In genomic region chr20:63957004-63957689, GRCh38 we compare ENCODE assay signal across 8 cellular contexts. TPM values are rescaled to one million over a fixed set of nuclear protein-coding genes. Genes with fewer than 3 reads are reported as not detected.
DNase-seq lines count a peak whose midpoint lies in the region; ATAC-seq, FAIRE-seq and TF ChIP-seq lines count a peak whose summit lies in the region.

No MANE protein-coding gene starts in this region.

- no peaks in the 10 kb centered on the region for H3K27me3 ChIP-seq in pancreas

- no peaks in the 10 kb centered on the region for H3K9me3 ChIP-seq in A549
- H3K9me3 ChIP-seq in pancreas = no peaks in the 10 kb centered on the region

- peaks cover 36% of the 10 kb centered on the region for H3K4me1 Mint-ChIP-seq in activated naive CD8-positive, alpha-beta T cell (ENCODE audit: low read depth)

- no peak for FAIRE-seq in A549 (lab: Jason Lieb, UNC)
- no peak for FAIRE-seq in pancreas (lab: Jason Lieb, UNC)

- 5% methylated on average over 23 of the region's 28 CpGs for WGBS in A549 (ENCODE audit: missing lambda C conversion rate)
- WGBS in pancreas, 2 donors = 5 to 6% methylated on average over 28 of the region's 28 CpGs

- H3K4me3 Mint-ChIP-seq in activated naive CD8-positive, alpha-beta T cell = peak overlapping the region; percentile 80

- H3K9me3 Mint-ChIP-seq in activated naive CD8-positive, alpha-beta T cell (ENCODE audit: low read depth) = no peaks in the 10 kb centered on the region

- peak overlapping the region; percentile 83 for H3K4me2 ChIP-seq in A549

- TF ChIP-seq CTCF in A549 (IDR thresholded peaks at IDR 0.05) (no peak), pancreas (IDR thresholded peaks at IDR 0.05) (no peak)

- POLR2A ChIA-PET in A549 (lab: Yijun Ruan, JAX) = interaction anchor here (0.6 to 1.1 kb wide), 5 partner anchors 14 to 419 kb away, joined by 3 to 5 read pairs (median 3); partner anchors contain the start of gene TPD52L2

- peak; percentile 68 to 86 for ATAC-seq in A549
- no peak for ATAC-seq in GM18505 (IDR thresholded peaks at IDR 0.05; ENCODE audit: unreplicated experiment)
- peak; percentile 33 to 65 (median 57) for ATAC-seq in pancreas
- no peak for ATAC-seq in GM21423 (IDR thresholded peaks at IDR 0.05; ENCODE audit: unreplicated experiment)

- H3K36me3 ChIP-seq in pancreas = peaks cover 0 to 15% (median 2%) of the 10 kb centered on the region in 3 donors

- H3K27ac ChIP-seq in A549 (peak overlapping the region; percentile 76 to 94), pancreas (peak overlapping the region in 3 of 4 donors; percentile 42 to 50 (median 47))

- TF ChIP-seq RAD21 in A549 (conservative IDR thresholded peaks at IDR 0.05 in 1 of 2, IDR thresholded peaks at IDR 0.05 in 1 of 2) = no peak
- TF ChIP-seq RAD21 in Ishikawa (IDR thresholded peaks at IDR 0.05; ENCODE audit: low read depth) = no peak

- TF ChIP-seq EP300 in A549 (IDR thresholded peaks at IDR 0.05) = no peak
- no peak; the same call in 1 of the 2 replicates for TF ChIP-seq EP300 in Ishikawa (IDR thresholded peaks at IDR 0.05; ENCODE audit: borderline replicate concordance)

- H3K4me1 ChIP-seq in A549 (peaks cover 25% of the 10 kb centered on the region), pancreas (peaks cover 0 to 17% (median 9%) of the 10 kb centered on the region in 3 donors)

- DNase-seq in A549 (ENCODE audit: low read depth in 1 of 2, low spot score in 1 of 2) = peak; percentile 82 to 87
- DNase-seq in SHP77 treated with DMSO at 0.1 percent for 48 hours (lab: John Stamatoyannopoulos, UW) = peak; percentile 82
- peak in 37 of 42 donors; percentile 36 to 81 (median 63) for DNase-seq in head of caudate nucleus
- DNase-seq in pancreas = peak; percentile 63 to 86 (median 74)

- peak; percentile 62 for TF ChIP-seq POLR2A in A549 (IDR thresholded peaks at IDR 0.05; ENCODE audit: low read length)
- peak; percentile 60 for TF ChIP-seq POLR2A in GM18505 (IDR thresholded peaks at IDR 0.05; ENCODE audit: borderline replicate concordance, extremely low read depth, insufficient read depth, insufficient read length)

- H3K27ac Mint-ChIP-seq in activated naive CD8-positive, alpha-beta T cell = peak overlapping the region; percentile 84

- CTCF ChIA-PET in A549 (lab: Yijun Ruan, JAX) = interaction anchor here (0.9 to 2.4 kb wide), 5 partner anchors 12 to 100 kb away, joined by 3 to 20 read pairs (median 3); no protein-coding TSS in a partner anchor

- H3K27me3 Mint-ChIP-seq in activated naive CD8-positive, alpha-beta T cell = no peaks in the 10 kb centered on the region

- H3K36me3 Mint-ChIP-seq in activated naive CD8-positive, alpha-beta T cell = no peaks in the 10 kb centered on the region

- H3K4me3 ChIP-seq in A549 (peak overlapping the region; percentile 70), pancreas (peak overlapping the region; percentile 4 to 100 (median 64))

- intact Hi-C loops in head of caudate nucleus (cut with DNase I) (loop anchor here (5.0 kb wide), 1 partner anchor 105 kb away; the partner anchor contains the start of gene TCEA2), pancreas (cut with DNase I) (no loop called here)

TF ChIP-seq in A549, 52 proteins besides CTCF, POLR2A, EP300 and RAD21 (continues in another document):
- TF ChIP-seq EHF (CRISPR knock-in tag; IDR thresholded peaks at IDR 0.05) (no peak), MYC (IDR thresholded peaks at IDR 0.05; ENCODE audit: borderline replicate concordance, low read length) (no peak), NPAS2 (CRISPR knock-in tag; IDR thresholded peaks at IDR 0.05; ENCODE audit: borderline replicate concordance) (no peak), MAX (IDR thresholded peaks at IDR 0.05) (peak; percentile 54), JUN (IDR thresholded peaks at IDR 0.05) (peak in 1 of 2 experiments; percentile 52; a peak in 3 of 5 replicates), FOSL2 (IDR thresholded peaks at IDR 0.05) (no peak), FOSL2 (CRISPR knock-in tag; IDR thresholded peaks at IDR 0.05) (peak; percentile 58; the same call in 1 of the 2 replicates)
- TF ChIP-seq, protein P1, sequence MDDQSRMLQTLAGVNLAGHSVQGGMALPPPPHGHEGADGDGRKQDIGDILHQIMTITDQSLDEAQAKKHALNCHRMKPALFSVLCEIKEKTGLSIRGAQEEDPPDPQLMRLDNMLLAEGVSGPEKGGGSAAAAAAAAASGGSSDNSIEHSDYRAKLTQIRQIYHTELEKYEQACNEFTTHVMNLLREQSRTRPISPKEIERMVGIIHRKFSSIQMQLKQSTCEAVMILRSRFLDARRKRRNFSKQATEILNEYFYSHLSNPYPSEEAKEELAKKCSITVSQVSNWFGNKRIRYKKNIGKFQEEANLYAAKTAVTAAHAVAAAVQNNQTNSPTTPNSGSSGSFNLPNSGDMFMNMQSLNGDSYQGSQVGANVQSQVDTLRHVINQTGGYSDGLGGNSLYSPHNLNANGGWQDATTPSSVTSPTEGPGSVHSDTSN (IDR thresholded peaks at IDR 0.05) = 0 out of 2 replicates have a peak, but pooled peaks have one; percentile 69

TF ChIP-seq in Ishikawa, 13 proteins besides CTCF, POLR2A, EP300 and RAD21 (continues in another document):
- no peak for TF ChIP-seq FOXM1 (IDR thresholded peaks at IDR 0.05; ENCODE audit: borderline replicate concordance, low read depth)
- no peak for TF ChIP-seq USF1 (IDR thresholded peaks at IDR 0.05)
- TF ChIP-seq CREB1 (IDR thresholded peaks at IDR 0.05; ENCODE audit: low read depth) = no peak
- TF ChIP-seq REST (IDR thresholded peaks at IDR 0.05; ENCODE audit: low read depth) = no peak
- TF ChIP-seq CEBPB (IDR thresholded peaks at IDR 0.05) = no peak
- TF ChIP-seq NFIC (IDR thresholded peaks at IDR 0.05) = 0 out of 2 replicates have a peak, but pooled peaks have one; percentile 23
- TF ChIP-seq TEAD4 (IDR thresholded peaks at IDR 0.05) = no peak
- peak; percentile 77 for TF ChIP-seq ZBTB7A (IDR thresholded peaks at IDR 0.05; ENCODE audit: low read depth)

RNA-seq across cellular contexts. Expression of gene UCKL1, which starts 0.9 kb away (rescaled TPM):
- 19.1 and 21.6 TPM in 2 replicates for polyA plus RNA-seq in A549 (2011; rRNA removed)
- 72.6 and 86.0 TPM in 2 replicates for polyA plus RNA-seq in A549 (2012; cell fraction: cytosol; rRNA removed)
- 183 and 244 TPM in 2 replicates for polyA plus RNA-seq in A549 (2012; cell fraction: nucleus; rRNA removed)
- 30.4 to 32.5 TPM (median 31.8 TPM) in 3 replicates for polyA plus RNA-seq in A549 (2017; fragmentation: RNase III; extraction: RNeasy Plus Mini Kit Qiagen cat#74134 plus additional on column Dnase treatment)
- 18.6 and 20.3 TPM in 2 replicates for polyA minus RNA-seq in A549 (2011; rRNA and poly(A)+ RNA removed)
- 10 to 100 TPM; 13.9 to 23.1 (median 17.2) TPM for total RNA-seq in pancreas
- polyA plus RNA-seq in pancreas = 10 to 100 TPM; 67.8 to 84.7 TPM

RNA-seq across cellular contexts. Expression of gene ZNF512B, which starts 12.6 kb away (rescaled TPM):
- polyA plus RNA-seq in A549 (2011; rRNA removed) = 2.1 and 3.2 TPM in 2 replicates
- 7.0 and 9.7 TPM in 2 replicates for polyA plus RNA-seq in A549 (2012; cell fraction: cytosol; rRNA removed)
- polyA plus RNA-seq in A549 (2012; cell fraction: nucleus; rRNA removed) = 31.8 and 33.6 TPM in 2 replicates
- 14.4 to 17.6 TPM (median 16.8 TPM) in 3 replicates for polyA plus RNA-seq in A549 (2017; fragmentation: RNase III; extraction: RNeasy Plus Mini Kit Qiagen cat#74134 plus additional on column Dnase treatment)
- polyA minus RNA-seq in A549 (2011; rRNA and poly(A)+ RNA removed) = 3.2 and 4.1 TPM in 2 replicates
- 10 to 100 TPM in 3 of 6 donors, 1 to 10 TPM in 3; 8.5 to 12.8 (median 9.8) TPM for total RNA-seq in pancreas
- 10 to 100 TPM; 12.8 to 22.0 TPM for polyA plus RNA-seq in pancreas

RNA-seq across cellular contexts. Expression of gene SAMD10, which starts 22.3 kb away (rescaled TPM):
- polyA plus RNA-seq in A549 (2011; rRNA removed) = not detected in 2 replicates
- not detected in 2 replicates for polyA plus RNA-seq in A549 (2012; cell fraction: cytosol; rRNA removed)
- 0.06 TPM in 1 of 2 replicates, not detected in the other for polyA plus RNA-seq in A549 (2012; cell fraction: nucleus; rRNA removed)
- polyA plus RNA-seq in A549 (2017; fragmentation: RNase III; extraction: RNeasy Plus Mini Kit Qiagen cat#74134 plus additional on column Dnase treatment) = not detected in 3 replicates
- polyA minus RNA-seq in A549 (2011; rRNA and poly(A)+ RNA removed) = not detected in 2 replicates
- 1 to 10 TPM; 1.3 to 5.2 (median 3.1) TPM for total RNA-seq in pancreas
- polyA plus RNA-seq in pancreas = 1 to 10 TPM; 5.6 to 7.3 TPM

RNA-seq across cellular contexts. Expression of gene PRPF6, which starts 23.8 kb away (rescaled TPM):
- 42.8 and 47.5 TPM in 2 replicates for polyA plus RNA-seq in A549 (2011; rRNA removed)
- 40.6 and 45.2 TPM in 2 replicates for polyA plus RNA-seq in A549 (2012; cell fraction: cytosol; rRNA removed)
- 63.4 and 66.2 TPM in 2 replicates for polyA plus RNA-seq in A549 (2012; cell fraction: nucleus; rRNA removed)
- polyA plus RNA-seq in A549 (2017; fragmentation: RNase III; extraction: RNeasy Plus Mini Kit Qiagen cat#74134 plus additional on column Dnase treatment) = 47.2 to 48.9 TPM (median 48.7 TPM) in 3 replicates
- polyA minus RNA-seq in A549 (2011; rRNA and poly(A)+ RNA removed) = 55.3 and 55.5 TPM in 2 replicates
- total RNA-seq in pancreas = 10 to 100 TPM; 27.2 to 39.4 (median 32.2) TPM
- polyA plus RNA-seq in pancreas = 10 to 100 TPM; 35.7 to 49.2 TPM

Comparison
In these comparisons a context has a peak if more than half of its experiments do, and no peak if none do; other contexts are left out.
1. ATAC-seq: peak in A549 (2 of 2) and pancreas (4 of 4); none in GM18505 (single experiment) and GM21423 (single experiment).
2. RNA of gene SAMD10, which starts 22.3 kb away (polyA plus RNA-seq): 5.6 to 7.3 TPM in pancreas; 0.06 TPM in A549; every median in the first group is over 4 times any median in the second.
3. Peak in every context shown above with its lines, with median percentiles within 50 percentile points of each other: DNase-seq.